In the genomic region with DNA sequence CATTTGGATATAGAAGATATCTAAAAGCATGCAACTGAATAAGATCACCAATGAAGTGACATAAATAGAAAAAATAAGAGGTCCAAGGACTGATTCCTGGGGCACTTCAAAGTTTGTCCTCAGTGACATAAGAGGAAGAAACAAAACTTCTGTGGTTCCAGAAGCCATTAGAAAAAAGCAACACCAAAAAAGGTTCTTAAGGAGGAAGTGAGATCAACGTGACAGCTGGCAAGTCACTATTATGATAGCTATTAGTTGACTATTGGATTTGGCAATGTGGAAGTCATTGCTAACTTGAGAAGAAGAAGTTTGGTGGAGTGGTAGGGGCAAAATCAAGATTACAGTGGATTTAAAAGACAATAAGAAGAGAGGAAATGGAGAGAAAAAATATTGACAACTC, we compare ENCODE assay signal across 18 cellular contexts.
"Had no signal": no experiment of that assay in that cellular context is flagged by ENCODE, and none has a peak within 500 bp of the region (broad histone marks: within the 10 kb centered on the region; RNA-seq: fewer than 3 reads in every experiment).

No MANE protein-coding gene starts in this region.

- H3K9me3 ChIP-seq: esophagus squamous epithelium, mucosa of descending colon, sigmoid colon, thoracic aorta, upper lobe of right lung had no signal

- H3K36me3 ChIP-seq: brain microvascular endothelial cell, esophagus squamous epithelium, sigmoid colon, spleen, thoracic aorta, upper lobe of right lung had no signal

- DNase-seq: activated naive CD4-positive, alpha-beta T cell; activated naive CD8-positive, alpha-beta T cell treated with anti-CD3 and anti-CD28 coated beads, Interleukin-2, amount 10 ng/mL, durations not matched to agents 7 days and 5 days; activated T-cell treated with anti-CD3 and anti-CD28 coated beads for 4 hours; brain microvascular endothelial cell; effector CD8-positive, alpha-beta T cell; esophagus squamous epithelium; hippocampal formation; mammary epithelial cell; mucosa of descending colon; naive thymus-derived CD4-positive, alpha-beta T cell; sigmoid colon; spleen; stimulated activated CD4-positive, alpha-beta T cell treated with anti-CD3 and anti-CD28 coated beads, Interleukin-1b, Interleukin-23, amount 100 ng/mL, for 48 hours; upper lobe of right lung had no signal

- H3K4me3 ChIP-seq: coronary artery, esophagus squamous epithelium, mucosa of descending colon, sigmoid colon, spleen, thoracic aorta, upper lobe of right lung had no signal

- H3K27me3 ChIP-seq: brain microvascular endothelial cell, esophagus squamous epithelium, sigmoid colon, spleen, upper lobe of right lung had no signal

- H3K27ac ChIP-seq: brain microvascular endothelial cell, coronary artery, esophagus squamous epithelium, parathyroid adenoma, sigmoid colon, spleen, thoracic aorta, upper lobe of right lung had no signal

- H3K9ac ChIP-seq: parathyroid adenoma had no signal

- H3K79me2 ChIP-seq: parathyroid adenoma had no signal

- H3K4me1 ChIP-seq: esophagus squamous epithelium, parathyroid adenoma, sigmoid colon, spleen, upper lobe of right lung had no signal

- H2AFZ ChIP-seq: parathyroid adenoma had no signal

- ATAC-seq: activated CD4-positive, CD25-positive, alpha-beta regulatory T cell treated with anti-CD3 and anti-CD28 coated beads, Interleukin-2, amount 50 U/mL, for 24 hours; mucosa of descending colon; naive thymus-derived CD4-positive, alpha-beta T cell; upper lobe of right lung had no signal
